Comparison of ENCODE assay signal across 11 cellular contexts in the genomic region with DNA sequence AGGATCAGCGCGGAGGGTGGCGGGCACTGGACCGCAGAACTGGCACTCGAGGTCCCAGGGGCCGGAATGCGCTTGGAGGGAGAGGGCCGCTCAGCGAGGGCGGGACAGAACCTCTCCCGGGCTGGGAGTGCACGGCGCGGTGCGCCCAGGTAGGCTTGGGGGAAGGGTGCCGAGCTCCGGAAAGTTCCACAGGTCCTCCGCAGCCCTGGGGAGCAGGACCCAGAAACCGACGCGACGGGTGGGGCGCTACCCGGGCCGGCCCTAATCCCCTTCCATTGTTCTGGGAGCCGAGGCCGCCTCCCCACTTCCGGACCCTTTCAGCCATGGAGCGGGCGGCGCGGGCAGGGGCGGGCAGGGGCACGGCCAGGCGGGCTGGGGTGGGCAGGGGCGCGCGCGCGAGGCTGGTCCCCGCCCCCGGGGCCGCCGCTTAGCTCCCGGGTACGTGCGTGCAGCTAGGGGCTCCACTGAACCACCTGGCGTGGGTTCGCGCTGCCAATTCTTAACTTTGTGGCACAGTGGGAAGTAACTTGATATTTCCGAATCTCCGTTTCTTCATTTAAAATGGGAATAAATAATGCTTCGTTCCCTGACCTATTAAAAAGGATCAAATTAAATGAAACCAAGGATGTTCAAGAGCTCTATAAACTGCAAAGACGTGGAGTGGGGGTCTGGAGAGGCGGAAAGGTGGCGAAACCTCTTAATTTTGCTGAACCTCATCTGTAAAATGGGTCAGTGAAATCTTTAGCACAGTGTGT. TPM values are rescaled to one million over a fixed set of nuclear protein-coding genes. Genes with fewer than 3 reads are reported as not detected.
DNase-seq lines count a peak whose midpoint lies in the region; ATAC-seq and TF ChIP-seq lines count a peak whose summit lies in the region.
"Had no signal": no experiment of that assay in that cellular context is flagged by ENCODE, and none has a peak within 500 bp of the region (broad histone marks: within the 10 kb centered on the region; RNA-seq: fewer than 3 reads in every experiment).

No MANE protein-coding gene starts in this region.

- no peaks in the 10 kb centered on the region for H3K9me3 ChIP-seq in CD8-positive, alpha-beta T cell (ENCODE audit: low read length)
- no peaks in the 10 kb centered on the region for H3K9me3 ChIP-seq in esophagus squamous epithelium
- H3K9me3 ChIP-seq in neuronal stem cell (replicated peaks in 1 of 2; ENCODE audit: control insufficient read depth in 2 of 2, insufficient read depth in 1 of 2, low read depth in 1 of 2, low read length in 2 of 2): no peaks in the 10 kb centered on the region

- peak overlapping the region; percentile 70 for H3K4me2 ChIP-seq in neuronal stem cell (ENCODE audit: insufficient read depth, low read length, poor library complexity, severe bottlenecking)

- H2BK15ac ChIP-seq in neuronal stem cell (ENCODE audit: low read length): peak overlapping the region; percentile 75

- H2BK120ac ChIP-seq in neuronal stem cell (ENCODE audit: low read depth, low read length): peak overlapping the region; percentile 75

- 8 to 15% methylated on average over 11 to 26 of the region's 56 CpGs for whole genome bisulfite sequencing in esophagus squamous epithelium, 2 donors
- no CpG with 5 or more reads among the region's 56 CpGs for WGBS in neuronal stem cell (ENCODE audit: extremely low coverage in 2 of 2, insufficient read length in 2 of 2, insufficient replicate concordance in 1 of 2), 2 donors

- H3K27me3 ChIP-seq in CD8-positive, alpha-beta T cell (ENCODE audit: insufficient read depth, low read length): peaks cover 7% of the 10 kb centered on the region
- peaks cover 3 to 98% (median 5%) of the 10 kb centered on the region in 4 donors for H3K27me3 ChIP-seq in esophagus squamous epithelium
- peaks cover 0 to 74% (median 2%) of the 10 kb centered on the region in 3 experiments for H3K27me3 ChIP-seq in neuronal stem cell (ENCODE audit: control insufficient read depth in 3 of 3, insufficient read depth in 3 of 3, low read depth in 1 of 3, low read length in 3 of 3)

- no peaks in the 10 kb centered on the region for H3K36me3 Mint-ChIP-seq in CD8-positive, alpha-beta T cell

- H3K4me1 ChIP-seq in CD8-positive, alpha-beta T cell (ENCODE audit: insufficient read depth, low read length): no peaks in the 10 kb centered on the region
- H3K4me1 ChIP-seq in esophagus squamous epithelium (peaks cover 3 to 18% (median 12%) of the 10 kb centered on the region in 3 donors), neuronal stem cell (ENCODE audit: control insufficient read depth in 2 of 2, insufficient read depth in 1 of 2, low read depth in 1 of 2, low read length in 2 of 2) (peaks cover 0 to 22% of the 10 kb centered on the region in 2 donors)

- peak overlapping the region; percentile 95 for H3K18ac ChIP-seq in neuronal stem cell (ENCODE audit: low read length)

- no peak for DNase-seq in CD8-positive, alpha-beta T cell
- DNase-seq in NCI-H69 (lab: John Stamatoyannopoulos, UW) (peak; percentile 91), esophagus squamous epithelium (lab: John Stamatoyannopoulos, UW) (no peak), neuronal stem cell (ENCODE audit: low spot score) (peak; percentile 27), pons (ENCODE audit: low spot score) (no peak)

- H2AK5ac ChIP-seq in neuronal stem cell (ENCODE audit: low read depth, low read length): peak overlapping the region; percentile 64

- H3K36me3 ChIP-seq in CD8-positive, alpha-beta T cell (ENCODE audit: insufficient read depth, low read length): no peaks in the 10 kb centered on the region
- H3K36me3 ChIP-seq in esophagus squamous epithelium (no peaks in the 10 kb centered on the region), neuronal stem cell (replicated peaks in 1 of 2; ENCODE audit: control insufficient read depth in 2 of 2, insufficient read depth in 2 of 2, low read length in 2 of 2) (no peaks in the 10 kb centered on the region)

- H3K9ac ChIP-seq in neuronal stem cell (ENCODE audit: low read depth, low read length, poor library complexity): peak overlapping the region; percentile 54

- no peak overlapping the region for H3K27ac ChIP-seq in CD8-positive, alpha-beta T cell (ENCODE audit: low read depth, low read length)
- H3K27ac ChIP-seq in esophagus squamous epithelium (peak overlapping the region in 1 of 4 donors; percentile 38), neuronal stem cell (replicated peaks; ENCODE audit: low read length) (no peak overlapping the region)
- H3K27ac ChIP-seq: VCaP had no signal

- H3K4me1 Mint-ChIP-seq in CD8-positive, alpha-beta T cell (ENCODE audit: low read depth): peaks cover 9% of the 10 kb centered on the region

- no peak for TF ChIP-seq CTCF in CD8-positive, alpha-beta T cell (IDR thresholded peaks at IDR 0.05)
- TF ChIP-seq CTCF in esophagus squamous epithelium (IDR thresholded peaks at IDR 0.05): no peak

- H3K4ac ChIP-seq in neuronal stem cell (ENCODE audit: low read length): no peak overlapping the region

- H3K14ac ChIP-seq in neuronal stem cell (ENCODE audit: low read length): no peak overlapping the region

- no peaks in the 10 kb centered on the region for H3K9me3 Mint-ChIP-seq in CD8-positive, alpha-beta T cell

- no peak overlapping the region for H2BK12ac ChIP-seq in neuronal stem cell (ENCODE audit: low read length)

- no peaks in the 10 kb centered on the region for H3K79me1 ChIP-seq in neuronal stem cell (ENCODE audit: low read depth, low read length)

- H3K27ac Mint-ChIP-seq in CD8-positive, alpha-beta T cell: no peak overlapping the region

- no peak for TF ChIP-seq POLR2A in esophagus squamous epithelium (IDR thresholded peaks at IDR 0.05)

- peaks cover 50% of the 10 kb centered on the region for H3K27me3 Mint-ChIP-seq in CD8-positive, alpha-beta T cell (ENCODE audit: low read depth)

- CTCF ChIA-PET in CD8-positive, alpha-beta T cell (lab: Charles Lee): interaction anchor here (1.1 to 2.0 kb wide), 3 partner anchors 12 to 24 kb away, joined by 3 to 9 read pairs (median 4); partner anchors contain the start of gene LGR6

- H4K8ac ChIP-seq in neuronal stem cell (ENCODE audit: low read depth, low read length): peak overlapping the region; percentile 68

- POLR2A ChIA-PET in CD8-positive, alpha-beta T cell (lab: Charles Lee): interaction anchor here (1.0 kb wide), 1 partner anchor 13 kb away, joined by 4 read pairs; no protein-coding TSS in a partner anchor

- intact Hi-C loops in CD8-positive, alpha-beta T cell (cut with DNase I, micrococcal nuclease): no loop called here
- intact Hi-C loops in esophagus squamous epithelium (cut with DNase I): no loop called here

- no peak overlapping the region for H2BK5ac ChIP-seq in neuronal stem cell (ENCODE audit: low read length)

- H3K23ac ChIP-seq in neuronal stem cell (ENCODE audit: low read depth, low read length, poor library complexity): no peak overlapping the region

- no peak overlapping the region for H3K4me3 ChIP-seq in CD8-positive, alpha-beta T cell (ENCODE audit: low read depth, low read length)
- peak overlapping the region; percentile 11 to 58 (median 36) for H3K4me3 ChIP-seq in esophagus squamous epithelium
- H3K4me3 ChIP-seq in neuronal stem cell (ENCODE audit: low read length in 2 of 2): peak overlapping the region in 1 of 2 donors; percentile 75

- H2AFZ ChIP-seq in neuronal stem cell (ENCODE audit: low read length): peak overlapping the region; percentile 81

- H4K91ac ChIP-seq in neuronal stem cell (ENCODE audit: low read depth, low read length, poor library complexity): no peak overlapping the region

- H3K4me3 Mint-ChIP-seq in CD8-positive, alpha-beta T cell: peak overlapping the region; percentile 71

- ATAC-seq in CD8-positive, alpha-beta T cell: no peak
- ATAC-seq in GM19035 (IDR thresholded peaks at IDR 0.05; ENCODE audit: unreplicated experiment) (no peak), GM19463 (IDR thresholded peaks at IDR 0.05; ENCODE audit: unreplicated experiment) (no peak), HG03025 (IDR thresholded peaks at IDR 0.05; ENCODE audit: low FRiP score, unreplicated experiment) (no peak)

RNA-seq across cellular contexts. Expression of gene LGR6, which starts 20.7 kb away (rescaled TPM):
- total RNA-seq in CD8-positive, alpha-beta T cell: 1 to 10 TPM; 1.7 to 1.9 TPM
- total RNA-seq in esophagus squamous epithelium: 1 to 10 TPM in 3 of 4 donors, under 1 TPM in 1; 0.53 to 6.4 (median 2.9) TPM
- polyA plus RNA-seq in neuronal stem cell (2013, experiment 1 of 2): 0.21 TPM
- polyA plus RNA-seq in neuronal stem cell (2013, experiment 2 of 2): 0.15 TPM
- total RNA-seq: M059J, osteoblast had no signal

RNA-seq across cellular contexts. Expression of gene PTPN7, which starts 53.9 kb away (rescaled TPM):
- 100 to 1,000 TPM; 106 to 108 TPM for total RNA-seq in CD8-positive, alpha-beta T cell
- total RNA-seq in esophagus squamous epithelium: 1 to 10 TPM; 1.9 to 5.5 (median 3.1) TPM
- not detected for polyA plus RNA-seq in neuronal stem cell (2013, experiment 1 of 2)
- not detected for polyA plus RNA-seq in neuronal stem cell (2013, experiment 2 of 2)
- total RNA-seq: M059J, osteoblast had no signal

Comparison
In these comparisons a context has a peak if more than half of its experiments do, and no peak if none do; other contexts are left out.
1. DNase-seq: peak in NCI-H69 (single experiment) and neuronal stem cell (single experiment); none in CD8-positive, alpha-beta T cell (0 of 7), esophagus squamous epithelium (single experiment) and pons (single experiment).
2. RNA of gene PTPN7, which starts 53.9 kb away (total RNA-seq): 106 to 108 TPM in CD8-positive, alpha-beta T cell; 1.9 to 5.5 TPM in esophagus squamous epithelium; every median in the first group is over 10 times any median in the second.